In the genomic region with DNA sequence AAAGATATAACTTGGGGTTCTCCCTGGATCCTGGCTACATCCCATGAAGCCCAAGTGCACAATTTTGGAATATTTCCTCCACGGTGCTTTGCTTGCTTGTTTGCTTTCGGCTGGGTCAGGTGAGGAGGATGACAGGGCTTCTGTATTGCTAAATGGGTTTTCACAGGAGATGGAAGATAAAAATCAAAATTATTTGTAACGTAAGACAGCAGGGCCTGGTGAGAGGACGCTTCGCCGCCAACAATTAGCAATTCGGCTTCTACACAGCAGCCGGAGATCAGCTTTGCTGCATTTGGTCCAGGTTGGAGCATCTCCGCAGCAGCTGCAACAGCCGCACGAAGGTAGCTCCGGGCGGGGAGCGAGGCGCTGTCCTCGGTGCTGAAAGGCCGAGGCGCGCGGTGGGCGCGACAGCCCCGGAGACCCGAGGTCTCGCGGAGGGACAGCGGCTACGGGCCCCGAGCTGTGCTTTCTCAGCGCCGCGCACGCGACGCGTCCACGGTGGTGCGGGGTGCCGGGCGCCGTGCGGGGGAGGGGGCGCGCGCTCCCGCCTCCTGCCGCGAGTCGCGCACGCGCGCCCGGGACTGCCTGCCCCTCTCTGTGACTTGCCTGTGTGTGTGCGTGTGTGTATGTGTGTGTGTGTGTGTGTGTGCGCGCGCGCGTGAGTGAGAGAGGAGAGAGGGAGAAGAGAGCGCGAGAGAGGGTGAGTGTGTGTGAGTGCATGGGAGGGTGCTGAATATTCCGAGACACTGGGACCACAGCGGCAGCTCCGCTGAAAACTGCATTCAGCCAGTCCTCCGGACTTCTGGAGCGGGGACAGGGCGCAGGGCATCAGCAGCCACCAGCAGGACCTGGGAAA, we compare ENCODE assay signal across 7 cellular contexts. TPM values are rescaled to one million over a fixed set of nuclear protein-coding genes. Genes with fewer than 3 reads are reported as not detected.
DNase-seq lines count a peak whose midpoint lies in the region; ATAC-seq and FAIRE-seq lines count a peak whose summit lies in the region.

TSS of gene GRIA2 (plus strand) at position 703 of the 856 bp plus-strand sequence. CDS start 315 bp downstream, outside the sequence.

- no peak within 1 kb of the TSS for H3K4me3 ChIP-seq in MG63
- H3K4me3 ChIP-seq in trophoblast cell (ENCODE audit: low read depth, low read length) = peak within 1 kb of the TSS; percentile 54

- DNase-seq in GM19239 (ENCODE audit: insufficient read length, low spot score) (peak; percentile 25), MG63 (peak; percentile 83), glomerular visceral epithelial cell (ENCODE audit: extremely low spot score) (peak; percentile 78), trophoblast cell (peak; percentile 40 to 73)
- DNase-seq in activated T-cell treated with anti-CD3 and anti-CD28 coated beads, Interleukin-2, amount 50 U/mL, for 72 hours = peak; percentile 8 to 20

- peaks cover 8 to 11% of the 10 kb centered on the region in 2 experiments for H3K4me1 ChIP-seq in trophoblast cell (ENCODE audit: control insufficient read depth in 1 of 2, insufficient read depth in 2 of 2, low read length in 2 of 2)

- peak within 1 kb of the TSS in 1 of 2 donors; percentile 34 for H3K4me3 Mint-ChIP-seq in activated T-cell treated with anti-CD3 and anti-CD28 coated beads, Interleukin-2, amount 50 U/mL, for 72 hours

- H3K9me3 ChIP-seq in MG63 (no peaks in the 10 kb centered on the region), trophoblast cell (ENCODE audit: insufficient read depth, low read depth, low read length) (no peaks in the 10 kb centered on the region)

- no peak within 1 kb of the TSS for H2BK5ac ChIP-seq in trophoblast cell (ENCODE audit: low read depth, low read length, poor library complexity)

- H3K9me3 Mint-ChIP-seq in activated T-cell treated with anti-CD3 and anti-CD28 coated beads, Interleukin-2, amount 50 U/mL, for 72 hours = peaks cover 0 to 7% of the 10 kb centered on the region in 2 donors

- no peak within 1 kb of the TSS for H3K27ac Mint-ChIP-seq in activated T-cell treated with anti-CD3 and anti-CD28 coated beads, Interleukin-2, amount 50 U/mL, for 72 hours

- H2AK5ac ChIP-seq in trophoblast cell (ENCODE audit: low read length) = no peak within 1 kb of the TSS

- no peaks in the 10 kb centered on the region for H3K4me1 Mint-ChIP-seq in activated T-cell treated with anti-CD3 and anti-CD28 coated beads, Interleukin-2, amount 50 U/mL, for 72 hours (ENCODE audit: low read depth)

- H4K12ac ChIP-seq in trophoblast cell (ENCODE audit: low read depth, low read length) = no peak within 1 kb of the TSS

- no peaks in the 10 kb centered on the region for H3K79me2 ChIP-seq in trophoblast cell (ENCODE audit: control insufficient read depth, insufficient read depth, low read length, poor library complexity)

- H3K18ac ChIP-seq in trophoblast cell (ENCODE audit: low read length) = no peak within 1 kb of the TSS

- no peak for FAIRE-seq in GM19239 (lab: Jason Lieb, UNC)

- no peak within 1 kb of the TSS for H4K8ac ChIP-seq in trophoblast cell (ENCODE audit: low read depth, low read length)

- no peak within 1 kb of the TSS for H3K4ac ChIP-seq in trophoblast cell (ENCODE audit: low read depth, low read length)

- H3K27me3 ChIP-seq in MG63 (peaks cover 62% of the 10 kb centered on the region), trophoblast cell (ENCODE audit: insufficient read depth, low read length) (peaks cover 26% of the 10 kb centered on the region)

- no peak within 1 kb of the TSS for H3K27ac ChIP-seq in trophoblast cell (ENCODE audit: low read depth, low read length)

- peaks cover 33% of the 10 kb centered on the region for H3K27me3 Mint-ChIP-seq in activated T-cell treated with anti-CD3 and anti-CD28 coated beads, Interleukin-2, amount 50 U/mL, for 72 hours (ENCODE audit: low read depth)

- no CpG with 5 or more reads among the region's 68 CpGs for WGBS in trophoblast cell (ENCODE audit: extremely low coverage, insufficient coverage, insufficient read length)

- H2BK120ac ChIP-seq in trophoblast cell (ENCODE audit: insufficient read depth, low read length, poor library complexity) = no peak within 1 kb of the TSS

- H3K9ac ChIP-seq in trophoblast cell (ENCODE audit: low read length) = no peak within 1 kb of the TSS

- no peak within 1 kb of the TSS for H2BK12ac ChIP-seq in trophoblast cell (ENCODE audit: low read length)

- no peak for ATAC-seq in activated T-cell treated with anti-CD3 and anti-CD28 coated beads, Interleukin-2, amount 50 U/mL, for 72 hours (replicated peaks in 1 of 2)
- ATAC-seq in GM18870 (IDR thresholded peaks at IDR 0.05; ENCODE audit: unreplicated experiment) = no peak
- no peak for ATAC-seq in HG02610 (IDR thresholded peaks at IDR 0.05; ENCODE audit: unreplicated experiment)

- peak within 1 kb of the TSS; percentile 94 for H3K4me2 ChIP-seq in trophoblast cell (ENCODE audit: low read length)

- H4K91ac ChIP-seq in trophoblast cell (ENCODE audit: low read depth, low read length) = no peak within 1 kb of the TSS

- H3K14ac ChIP-seq in trophoblast cell (ENCODE audit: low read length) = no peak within 1 kb of the TSS

- H3K79me1 ChIP-seq in trophoblast cell (ENCODE audit: low read length) = no peaks in the 10 kb centered on the region

- no peak within 1 kb of the TSS for H3K23ac ChIP-seq in trophoblast cell (ENCODE audit: low read length)

- H2AFZ ChIP-seq in trophoblast cell (ENCODE audit: insufficient read depth, low read length, poor library complexity) = peak within 1 kb of the TSS; percentile 56

- H3K36me3 Mint-ChIP-seq in activated T-cell treated with anti-CD3 and anti-CD28 coated beads, Interleukin-2, amount 50 U/mL, for 72 hours (ENCODE audit: insufficient read depth in 2 of 2) = peaks cover 8 to 11% of the 10 kb centered on the region in 2 donors

- no peaks in the 10 kb centered on the region for H3K36me3 ChIP-seq in MG63
- no peaks in the 10 kb centered on the region for H3K36me3 ChIP-seq in trophoblast cell (ENCODE audit: control insufficient read depth in 1 of 2, insufficient read depth in 2 of 2, low read length in 2 of 2)

RNA-seq across cellular contexts. Expression of gene GRIA2, which starts in this region (rescaled TPM):
- not detected in 2 replicates for total RNA-seq in MG63 (2014; rRNA removed; shearing (Covaris generic); ENCODE audit: low replicate concordance)
- total RNA-seq in activated T-cell treated with anti-CD3 and anti-CD28 coated beads, Interleukin-2, amount 50 U/mL, for 72 hours = not detected
- not detected in 2 replicates for polyA plus RNA-seq in trophoblast cell (2013)

Comparison
In these comparisons a context has a peak if more than half of its experiments do, and no peak if none do; other contexts are left out.
1. Peak in DNase-seq in MG63; RNA of the gene not detected or under 1 TPM.
2. Peak in DNase-seq in activated T-cell treated with anti-CD3 and anti-CD28 coated beads, Interleukin-2, amount 50 U/mL, for 72 hours; RNA of the gene not detected or under 1 TPM.
3. DNase-seq: peak in every context shown above with its lines; median percentile 83 in MG63; 78 in glomerular visceral epithelial cell; 56 in trophoblast cell; 25 in GM19239; 14 in activated T-cell treated with anti-CD3 and anti-CD28 coated beads, Interleukin-2, amount 50 U/mL, for 72 hours.